9 cellular contexts compared by ENCODE assay signal in the genomic region with DNA sequence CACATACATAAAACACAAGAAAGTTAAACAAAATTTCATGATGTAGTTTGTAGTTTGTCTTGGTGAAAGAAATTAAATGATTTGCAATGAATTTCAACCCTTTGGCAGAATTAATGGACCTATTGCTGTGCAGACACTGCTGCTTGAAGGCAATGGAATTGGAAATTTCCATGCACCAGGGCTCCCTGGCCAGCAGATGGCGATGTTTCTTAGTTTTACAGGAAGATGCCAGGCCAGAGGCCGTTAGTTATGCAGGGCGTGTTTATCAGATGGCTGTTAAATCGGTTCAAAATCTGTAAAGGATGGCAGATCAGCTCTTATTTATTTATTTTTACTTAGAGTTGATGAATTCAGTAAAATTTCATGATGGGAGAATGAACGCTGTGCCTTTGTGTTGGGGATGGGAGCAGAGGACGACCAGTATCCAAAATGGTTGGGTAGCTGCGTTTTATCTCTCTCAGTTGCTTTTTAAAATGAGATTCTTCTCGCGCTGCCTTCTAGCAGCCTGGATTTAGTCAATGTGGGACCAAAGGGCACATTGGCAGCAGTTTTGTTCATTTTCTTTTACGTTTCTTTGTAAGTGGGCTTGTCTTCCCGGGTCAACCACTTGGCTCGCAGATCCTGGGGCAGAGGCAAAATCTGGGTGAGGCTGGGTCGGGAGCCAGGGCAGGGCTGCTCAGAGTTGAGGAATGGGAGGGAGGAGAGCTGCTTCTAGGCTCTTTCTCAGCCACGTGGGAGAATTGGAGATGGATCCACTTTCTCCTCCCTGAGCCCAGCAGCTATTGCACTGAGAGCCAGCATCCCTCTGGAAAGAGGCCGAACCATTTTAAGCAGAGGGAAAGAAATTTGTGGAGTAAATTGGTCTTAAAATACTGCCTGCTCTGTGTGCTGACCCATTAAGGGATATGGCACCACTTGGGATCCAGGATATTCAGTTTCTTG.
A peak's percentile ranks its signal among the peaks of the same experiment; 100 is the strongest.
DNase-seq lines count a peak whose midpoint lies in the region; ATAC-seq and TF ChIP-seq lines count a peak whose summit lies in the region.
"Had no signal": no experiment of that assay in that cellular context is flagged by ENCODE, and none has a peak within 500 bp of the region (broad histone marks: within the 10 kb centered on the region; RNA-seq: fewer than 3 reads in every experiment).

No MANE protein-coding gene starts in this region.

- WGBS in endodermal cell (ENCODE audit: insufficient coverage in 1 of 2, insufficient read length in 1 of 2), 2 experiments: 65 to 79% methylated on average over 11 to 15 of the region's 15 CpGs

- H3K27me3 ChIP-seq in endodermal cell (ENCODE audit: control insufficient read depth, insufficient read depth, low read length, poor library complexity, severe bottlenecking): no peaks in the 10 kb centered on the region

- no peaks in the 10 kb centered on the region for H3K4me1 ChIP-seq in endodermal cell (ENCODE audit: control insufficient read depth, insufficient read depth, low read length)

- TF ChIP-seq CTCF in activated CD8-positive, alpha-beta T cell treated with anti-CD3 and anti-CD28 coated beads for 36 hours (IDR thresholded peaks at IDR 0.05): peak; percentile 76
- TF ChIP-seq CTCF in endodermal cell (conservative IDR thresholded peaks at IDR 0.05): peak; percentile 97

- POLR2A ChIA-PET in activated CD8-positive, alpha-beta T cell treated with anti-CD3 and anti-CD28 coated beads for 36 hours (lab: Charles Lee): interaction anchor here (0.7 kb wide), 1 partner anchor 505 kb away, joined by 5 read pairs; no protein-coding TSS in a partner anchor

- no peak overlapping the region for H3K4me3 Mint-ChIP-seq in activated CD8-positive, alpha-beta T cell treated with anti-CD3 and anti-CD28 coated beads for 36 hours
- H3K4me3 Mint-ChIP-seq in endodermal cell: no peak overlapping the region
- H3K4me3 Mint-ChIP-seq: dendritic cell treated with granulocyte-macrophage colony-stimulating factor and Interleukin-4, amounts not matched to agents 40 ng/mL and 50 ng/mL, for 4 days had no signal

- peaks cover 3% of the 10 kb centered on the region for H3K27me3 Mint-ChIP-seq in activated CD8-positive, alpha-beta T cell treated with anti-CD3 and anti-CD28 coated beads for 36 hours
- H3K27me3 Mint-ChIP-seq in endodermal cell (ENCODE audit: insufficient read depth): peaks cover 3% of the 10 kb centered on the region
- H3K27me3 Mint-ChIP-seq: dendritic cell treated with granulocyte-macrophage colony-stimulating factor and Interleukin-4, amounts not matched to agents 40 ng/mL and 50 ng/mL, for 4 days had no signal

- no peaks in the 10 kb centered on the region for H3K9me3 Mint-ChIP-seq in activated CD8-positive, alpha-beta T cell treated with anti-CD3 and anti-CD28 coated beads for 36 hours
- no peaks in the 10 kb centered on the region for H3K9me3 Mint-ChIP-seq in endodermal cell
- H3K9me3 Mint-ChIP-seq: dendritic cell treated with granulocyte-macrophage colony-stimulating factor and Interleukin-4, amounts not matched to agents 40 ng/mL and 50 ng/mL, for 4 days had no signal

- no peak overlapping the region for H3K9ac ChIP-seq in endodermal cell (ENCODE audit: extremely low read depth, low read length, poor library complexity, severe bottlenecking)

- H3K36me3 Mint-ChIP-seq in activated CD8-positive, alpha-beta T cell treated with anti-CD3 and anti-CD28 coated beads for 36 hours (ENCODE audit: low read depth): no peaks in the 10 kb centered on the region
- no peaks in the 10 kb centered on the region for H3K36me3 Mint-ChIP-seq in endodermal cell (ENCODE audit: low read depth)

- peak; percentile 72 for DNase-seq in COLO829 (ENCODE audit: low spot score)
- DNase-seq in NCI-H748 (lab: John Stamatoyannopoulos, UW; ENCODE audit: unreplicated experiment): peak; percentile 91
- DNase-seq in activated CD8-positive, alpha-beta T cell treated with anti-CD3 and anti-CD28 coated beads for 36 hours: peak; percentile 77
- peak; percentile 90 for DNase-seq in endodermal cell
- DNase-seq in middle frontal gyrus (ENCODE audit: extremely low spot score, low spot score): peak; percentile 88
- DNase-seq in stimulated activated CD8-positive, alpha-beta memory T cell treated with anti-CD3 and anti-CD28 coated beads, Interleukin-7, amount 100 ng/mL, for 48 hours (ENCODE audit: extremely low read depth in 1 of 2, low read depth in 1 of 2): peak; percentile 18 to 20

- intact Hi-C loops in activated CD8-positive, alpha-beta T cell treated with anti-CD3 and anti-CD28 coated beads for 36 hours (cut with micrococcal nuclease): no loop called here

- H3K36me3 ChIP-seq in endodermal cell (ENCODE audit: control insufficient read depth, insufficient read depth, low read length): no peaks in the 10 kb centered on the region

- CTCF ChIA-PET in activated CD8-positive, alpha-beta T cell treated with anti-CD3 and anti-CD28 coated beads for 36 hours (lab: Charles Lee): interaction anchor here (0.7 to 5.2 kb wide), 25 partner anchors 9 to 981 kb away, joined by 3 to 31 read pairs (median 4); no protein-coding TSS in a partner anchor

- H3K9me3 ChIP-seq in endodermal cell (ENCODE audit: control insufficient read depth, low read length): no peaks in the 10 kb centered on the region

- no peak overlapping the region for H3K4me3 ChIP-seq in endodermal cell (ENCODE audit: low read length)

- H3K27ac Mint-ChIP-seq in activated CD8-positive, alpha-beta T cell treated with anti-CD3 and anti-CD28 coated beads for 36 hours: no peak overlapping the region
- no peak overlapping the region for H3K27ac Mint-ChIP-seq in endodermal cell
- H3K27ac Mint-ChIP-seq: dendritic cell treated with granulocyte-macrophage colony-stimulating factor and Interleukin-4, amounts not matched to agents 40 ng/mL and 50 ng/mL, for 4 days had no signal

- no peaks in the 10 kb centered on the region for H3K4me1 Mint-ChIP-seq in activated CD8-positive, alpha-beta T cell treated with anti-CD3 and anti-CD28 coated beads for 36 hours (ENCODE audit: low read depth)
- H3K4me1 Mint-ChIP-seq in endodermal cell: peaks cover 12% of the 10 kb centered on the region

- ATAC-seq in GM19455 (IDR thresholded peaks at IDR 0.05; ENCODE audit: unreplicated experiment) (peak; percentile 98), HG03558 (IDR thresholded peaks at IDR 0.05; ENCODE audit: extremely low read depth, unreplicated experiment) (peak; percentile 84)
- peak; percentile 58 for ATAC-seq in activated CD8-positive, alpha-beta T cell treated with anti-CD3 and anti-CD28 coated beads for 36 hours

- H3K27ac ChIP-seq in endodermal cell (ENCODE audit: low read depth, low read length): no peak overlapping the region

Comparison
In these comparisons a context has a peak if more than half of its experiments do, and no peak if none do; other contexts are left out.
1. DNase-seq: peak in every context shown above with its lines; median percentile 91 in NCI-H748; 90 in endodermal cell; 88 in middle frontal gyrus; 77 in activated CD8-positive, alpha-beta T cell treated with anti-CD3 and anti-CD28 coated beads for 36 hours; 72 in COLO829; 19 in stimulated activated CD8-positive, alpha-beta memory T cell treated with anti-CD3 and anti-CD28 coated beads, Interleukin-7, amount 100 ng/mL, for 48 hours.